In the genomic region with DNA sequence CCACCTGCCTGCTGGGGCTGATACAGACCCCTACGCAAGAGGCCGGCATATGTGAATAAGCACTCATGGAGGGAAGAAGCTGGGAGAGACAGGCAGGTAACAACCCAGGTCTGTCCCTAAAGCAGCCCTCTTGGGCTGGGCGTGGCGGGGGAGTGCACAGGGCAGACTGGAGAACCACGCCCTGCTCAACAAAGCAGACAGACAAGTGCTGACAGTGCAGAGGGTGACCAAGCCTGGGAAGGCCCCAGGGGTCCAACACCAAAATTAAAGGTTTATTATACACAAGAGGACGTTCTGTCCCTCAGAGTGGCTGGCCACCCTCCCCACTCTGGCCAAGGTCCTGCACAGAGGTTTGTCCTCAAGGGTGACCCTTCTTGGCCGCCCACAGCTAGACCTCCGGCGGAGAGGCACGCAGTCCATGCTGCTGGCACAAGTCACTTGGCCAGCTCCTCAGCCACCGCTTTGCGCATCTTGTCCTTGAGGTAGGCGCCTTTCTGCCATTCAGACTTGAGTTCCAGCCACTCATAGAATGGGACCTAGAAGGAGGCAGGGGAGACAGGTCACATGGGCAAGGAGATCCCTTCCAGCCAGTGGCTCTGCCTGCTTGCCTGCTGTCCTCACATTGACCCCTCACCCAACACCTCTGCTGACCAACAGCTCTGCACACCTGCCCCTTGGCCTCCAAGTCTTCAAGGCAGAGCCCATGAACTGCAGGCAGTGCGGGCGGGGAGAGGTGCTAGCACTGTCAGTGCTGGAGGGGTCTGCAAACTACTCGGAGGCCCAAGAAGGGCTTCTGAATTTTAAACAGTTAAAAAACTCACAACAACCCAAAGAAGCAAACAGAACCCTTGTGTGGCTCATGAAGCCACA, we compare ENCODE assay signal across 24 cellular contexts. TPM values are rescaled to one million over a fixed set of nuclear protein-coding genes. Genes with fewer than 3 reads are reported as not detected.
A peak's percentile ranks its signal among the peaks of the same experiment; 100 is the strongest.
DNase-seq lines count a peak whose midpoint lies in the region; ATAC-seq and TF ChIP-seq lines count a peak whose summit lies in the region.
"Had no signal": no experiment of that assay in that cellular context is flagged by ENCODE, and none has a peak within 500 bp of the region (broad histone marks: within the 10 kb centered on the region; RNA-seq: fewer than 3 reads in every experiment).

No MANE protein-coding gene starts in this region.

- DNase-seq in activated T-cell treated with anti-CD3 and anti-CD28 coated beads, Interleukin-2, amount 50 U/mL, for 1 hour: peak; percentile 13
- DNase-seq in activated T-cell treated with anti-CD3 and anti-CD28 coated beads for 4 hours: no peak
- DNase-seq in Panc1 (ENCODE audit: low read depth, low spot score): no peak
- DNase-seq in left colon: no peak
- no peak for DNase-seq in stimulated activated effector memory CD8-positive, alpha-beta T cell treated with anti-CD3 and anti-CD28 coated beads, Interleukin-12 subunit alpha, Interleukin-12 subunit beta, amount 100 ng/mL, for 72 hours (ENCODE audit: low spot score in 2 of 2)
- no peak for DNase-seq in caudate nucleus (lab: John Stamatoyannopoulos, UW)
- no peak for DNase-seq in MG63
- DNase-seq: activated CD4-positive, alpha-beta T cell treated with anti-CD3 and anti-CD28 coated beads, Interleukin-2, amount 50 U/mL, for 48 hours; activated naive CD4-positive, alpha-beta T cell treated with anti-CD3 and anti-CD28 coated beads, Interleukin-2, amount 10 ng/mL, durations not matched to agents 7 days and 5 days; activated T-cell treated with anti-CD3 and anti-CD28 coated beads, Interleukin-2, amount 50 U/mL, for 72 hours; COR-L47; cortex of kidney; DMS79 treated with DMSO at 0.1 percent for 48 hours; kidney glomerular epithelial cell; mammary epithelial cell; MM.1S; NCI-H1436; NCI-H524; WERI-Rb-1 had no signal

- no peaks in the 10 kb centered on the region for H3K9me3 ChIP-seq in Panc1 (ENCODE audit: control insufficient read depth, insufficient read depth, low read depth, low read length)
- no peaks in the 10 kb centered on the region for H3K9me3 ChIP-seq in MG63
- H3K9me3 ChIP-seq: BLaER1, neutrophil, psoas muscle, suprapubic skin had no signal

- POLR2A ChIA-PET in Panc1 (lab: Charles Lee): no interaction called here

- H3K4me1 Mint-ChIP-seq in stimulated activated effector memory CD8-positive, alpha-beta T cell treated with anti-CD3 and anti-CD28 coated beads, Interleukin-12 subunit alpha, Interleukin-12 subunit beta, amount 100 ng/mL, for 72 hours: no peaks in the 10 kb centered on the region
- H3K4me1 Mint-ChIP-seq: activated naive CD4-positive, alpha-beta T cell treated with anti-CD3 and anti-CD28 coated beads, Interleukin-2, amount 10 ng/mL, durations not matched to agents 7 days and 5 days had no signal

- BruUV-seq in Panc1 (replicated peaks; lab: Mats Ljungman, UMichigan): no TSS peak

- peak; percentile 42 for ATAC-seq in Panc1
- ATAC-seq in left colon: peak; percentile 47
- peak; percentile 46 for ATAC-seq in stimulated activated effector memory CD8-positive, alpha-beta T cell treated with anti-CD3 and anti-CD28 coated beads, Interleukin-12 subunit alpha, Interleukin-12 subunit beta, amount 100 ng/mL, for 72 hours
- ATAC-seq in HG03378 (IDR thresholded peaks at IDR 0.05; ENCODE audit: unreplicated experiment): no peak

- H3K9me3 Mint-ChIP-seq in stimulated activated effector memory CD8-positive, alpha-beta T cell treated with anti-CD3 and anti-CD28 coated beads, Interleukin-12 subunit alpha, Interleukin-12 subunit beta, amount 100 ng/mL, for 72 hours: no peaks in the 10 kb centered on the region
- H3K9me3 Mint-ChIP-seq: activated naive CD4-positive, alpha-beta T cell treated with anti-CD3 and anti-CD28 coated beads, Interleukin-2, amount 10 ng/mL, durations not matched to agents 7 days and 5 days; activated T-cell treated with anti-CD3 and anti-CD28 coated beads, Interleukin-2, amount 50 U/mL, for 72 hours had no signal

- H3K27ac ChIP-seq in Panc1 (ENCODE audit: low read length): no peak overlapping the region
- no peak overlapping the region for H3K27ac ChIP-seq in caudate nucleus (ENCODE audit: low read depth, low read length)
- H3K27ac ChIP-seq: BLaER1, neutrophil, psoas muscle, suprapubic skin, WERI-Rb-1 had no signal

- H3K4me3 ChIP-seq in Panc1 (ENCODE audit: low read depth in 2 of 2, low read length in 2 of 2) (no peak overlapping the region), MG63 (no peak overlapping the region)
- H3K4me3 ChIP-seq: BLaER1, psoas muscle, suprapubic skin had no signal

- peaks cover 41% of the 10 kb centered on the region for H3K36me3 ChIP-seq in Panc1 (ENCODE audit: control insufficient read depth, insufficient read depth, low read length)
- peaks cover 62% of the 10 kb centered on the region for H3K36me3 ChIP-seq in MG63

- intact Hi-C loops in Panc1 (cut with micrococcal nuclease; ENCODE audit: unreplicated experiment): loop anchor here (1.0 kb wide), 1 partner anchor 26 kb away; no protein-coding TSS in a partner anchor
- intact Hi-C loops in left colon (cut with DNase I, micrococcal nuclease): no loop called here

- in situ Hi-C loops in Panc1 (cut with HindIII; ENCODE audit: low pct_unique_long_range_greater_than_20kb, low sequenced_read_pairs): no loop called here

- H3K27me3 ChIP-seq in Panc1 (ENCODE audit: control insufficient read depth, insufficient read depth, low read length): no peaks in the 10 kb centered on the region
- no peaks in the 10 kb centered on the region for H3K27me3 ChIP-seq in MG63
- H3K27me3 ChIP-seq: BLaER1, neutrophil, suprapubic skin had no signal

- no peak overlapping the region for H3K27ac Mint-ChIP-seq in stimulated activated effector memory CD8-positive, alpha-beta T cell treated with anti-CD3 and anti-CD28 coated beads, Interleukin-12 subunit alpha, Interleukin-12 subunit beta, amount 100 ng/mL, for 72 hours
- H3K27ac Mint-ChIP-seq: activated naive CD4-positive, alpha-beta T cell treated with anti-CD3 and anti-CD28 coated beads, Interleukin-2, amount 10 ng/mL, durations not matched to agents 7 days and 5 days; activated T-cell treated with anti-CD3 and anti-CD28 coated beads, Interleukin-2, amount 50 U/mL, for 72 hours had no signal

- H3K36me3 Mint-ChIP-seq in stimulated activated effector memory CD8-positive, alpha-beta T cell treated with anti-CD3 and anti-CD28 coated beads, Interleukin-12 subunit alpha, Interleukin-12 subunit beta, amount 100 ng/mL, for 72 hours: peaks cover 77% of the 10 kb centered on the region

- no peak for TF ChIP-seq CTCF in Panc1 (IDR thresholded peaks at IDR 0.05)

- H3K4me1 ChIP-seq in Panc1 (ENCODE audit: control insufficient read depth, insufficient read depth, low read length): no peaks in the 10 kb centered on the region
- H3K4me1 ChIP-seq: BLaER1, psoas muscle had no signal

- H3K4me3 Mint-ChIP-seq in stimulated activated effector memory CD8-positive, alpha-beta T cell treated with anti-CD3 and anti-CD28 coated beads, Interleukin-12 subunit alpha, Interleukin-12 subunit beta, amount 100 ng/mL, for 72 hours: no peak overlapping the region
- H3K4me3 Mint-ChIP-seq: activated naive CD4-positive, alpha-beta T cell treated with anti-CD3 and anti-CD28 coated beads, Interleukin-2, amount 10 ng/mL, durations not matched to agents 7 days and 5 days; activated T-cell treated with anti-CD3 and anti-CD28 coated beads, Interleukin-2, amount 50 U/mL, for 72 hours had no signal

- CTCF ChIA-PET in Panc1 (lab: Charles Lee): no interaction called here

RNA-seq across cellular contexts. Expression of a gene that starts 11.4 kb away (rescaled TPM):
- total RNA-seq in Panc1 (2021; ENCODE audit: unreplicated experiment): 5.3 TPM
- polyA plus RNA-seq in Panc1 (2012; ENCODE audit: insufficient read length): 9.7 TPM
- total RNA-seq in left colon: 1 to 10 TPM in 1 of 2 donors, under 1 TPM in 1; 0.61 to 1.5 TPM
- total RNA-seq in MG63 (2014; rRNA removed; shearing (Covaris generic); ENCODE audit: low replicate concordance): not detected in 2 replicates

RNA-seq across cellular contexts. Expression of a gene that starts 11.4 kb away (rescaled TPM):
- 149 TPM for total RNA-seq in Panc1 (2021; ENCODE audit: unreplicated experiment)
- polyA plus RNA-seq in Panc1 (2012; ENCODE audit: insufficient read length): 143 TPM
- total RNA-seq in left colon: 10 to 100 TPM; 80.9 to 88.7 TPM
- 82.0 and 126 TPM in 2 replicates for total RNA-seq in MG63 (2014; rRNA removed; shearing (Covaris generic); ENCODE audit: low replicate concordance)

RNA-seq across cellular contexts. Expression of a gene that starts 57.5 kb away (rescaled TPM):
- total RNA-seq in Panc1 (2021; ENCODE audit: unreplicated experiment) (0.13 TPM), left colon (1 to 10 TPM; 8.8 to 9.5 TPM)
- polyA plus RNA-seq in Panc1 (2012; ENCODE audit: insufficient read length): not detected
- not detected in 2 replicates for total RNA-seq in MG63 (2014; rRNA removed; shearing (Covaris generic); ENCODE audit: low replicate concordance)
- total RNA-seq: mammary epithelial cell had no signal
- polyA plus RNA-seq: mammary epithelial cell had no signal
